Comparison of ENCODE assay signal across 9 cellular contexts in the genomic region with DNA sequence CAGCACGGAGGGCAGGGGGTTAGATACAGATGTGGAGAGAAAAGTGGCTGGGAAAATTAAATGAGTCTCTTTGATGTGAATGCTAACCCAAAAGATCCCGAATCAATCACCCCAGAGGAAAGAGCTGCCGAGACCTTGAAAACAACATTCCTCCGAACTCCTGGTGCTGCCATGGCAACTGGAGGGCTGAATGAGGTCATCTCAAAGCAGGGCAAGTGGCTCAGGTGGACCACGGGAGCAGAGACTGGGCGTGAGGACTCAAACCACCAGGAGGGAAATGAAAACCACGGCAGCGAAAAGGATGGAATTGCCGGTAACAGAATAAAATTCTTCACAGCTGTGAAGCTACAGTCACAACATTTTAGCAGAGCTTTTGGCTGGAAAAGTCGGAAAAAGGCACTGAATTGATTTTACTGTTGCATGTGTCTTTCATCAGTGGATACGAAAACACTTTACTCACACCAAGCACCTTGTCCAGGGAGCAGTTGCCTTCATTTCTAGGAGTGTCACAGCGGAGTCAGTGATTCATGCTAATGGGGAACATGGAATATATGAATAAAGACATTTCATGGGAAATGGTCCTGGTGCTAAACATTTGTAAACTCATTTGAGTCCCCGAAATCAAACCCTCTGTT. TPM values are rescaled to one million over a fixed set of nuclear protein-coding genes. Genes with fewer than 3 reads are reported as not detected.
DNase-seq lines count a peak whose midpoint lies in the region; ATAC-seq and TF ChIP-seq lines count a peak whose summit lies in the region.
"Had no signal": no experiment of that assay in that cellular context is flagged by ENCODE, and none has a peak within 500 bp of the region (broad histone marks: within the 10 kb centered on the region; RNA-seq: fewer than 3 reads in every experiment).

No MANE protein-coding gene starts in this region.

- no peaks in the 10 kb centered on the region for H3K79me2 ChIP-seq in parathyroid adenoma
- no peaks in the 10 kb centered on the region for H3K79me2 ChIP-seq in PC-3 (ENCODE audit: low read length)

- in situ Hi-C loops in G401 (cut with HindIII; ENCODE audit: low sequenced_read_pairs): no loop called here

- no peaks in the 10 kb centered on the region for H3F3A ChIP-seq in PC-3 (ENCODE audit: low read length, unreplicated experiment)

- H3K4me1 ChIP-seq in SJCRH30 (peaks cover 5% of the 10 kb centered on the region; the same call in 1 of the 2 replicates), parathyroid adenoma (no peaks in the 10 kb centered on the region), PC-3 (ENCODE audit: insufficient read depth, low read length) (no peaks in the 10 kb centered on the region)

- no peak overlapping the region for H3K4me3 ChIP-seq in SJCRH30
- H3K4me3 ChIP-seq in fibroblast of the aortic adventitia (ENCODE audit: low read depth, low read length): peak overlapping the region; percentile 25
- H3K4me3 ChIP-seq in parathyroid adenoma (ENCODE audit: low read depth, low read length): no peak overlapping the region
- no peak overlapping the region for H3K4me3 ChIP-seq in PC-3 (ENCODE audit: low read length)

- H3K4me1 Mint-ChIP-seq in T-cell: no peaks in the 10 kb centered on the region

- H3K9me3 Mint-ChIP-seq in T-cell: peaks cover 5 to 7% (median 6%) of the 10 kb centered on the region in 3 donors

- no peak overlapping the region for H3K4me3 Mint-ChIP-seq in T-cell

- H2AFZ ChIP-seq in parathyroid adenoma: peak overlapping the region; percentile 20
- H2AFZ ChIP-seq in PC-3 (ENCODE audit: low read length): no peak overlapping the region

- H3K4me2 ChIP-seq in parathyroid adenoma (ENCODE audit: low read length): no peak overlapping the region
- no peak overlapping the region for H3K4me2 ChIP-seq in PC-3 (ENCODE audit: low read length)

- BruUV-seq in PC-3 (replicated peaks; lab: Mats Ljungman, UMichigan): no TSS peak

- H3K9me3 ChIP-seq in SJCRH30 (replicated peaks) (no peaks in the 10 kb centered on the region), parathyroid adenoma (ENCODE audit: control insufficient read depth, low read length) (no peaks in the 10 kb centered on the region), PC-3 (ENCODE audit: low read length) (no peaks in the 10 kb centered on the region)

- TF ChIP-seq CTCF in fibroblast of the aortic adventitia (IDR thresholded peaks at IDR 0.05; ENCODE audit: insufficient read depth, low read length) (no peak), parathyroid adenoma (IDR thresholded peaks at IDR 0.05) (no peak), PC-3 (conservative IDR thresholded peaks at IDR 0.05; ENCODE audit: low read depth, low read length) (no peak)

- no peaks in the 10 kb centered on the region for H3K27me3 ChIP-seq in SJCRH30
- H3K27me3 ChIP-seq in parathyroid adenoma (ENCODE audit: control insufficient read depth, insufficient read depth, low read length): no peaks in the 10 kb centered on the region
- no peaks in the 10 kb centered on the region for H3K27me3 ChIP-seq in PC-3 (ENCODE audit: low read length)

- DNase-seq in G401 (ENCODE audit: low spot score) (peak; percentile 92), SJCRH30 (peak; percentile 34 to 40), fibroblast of the aortic adventitia (ENCODE audit: low read depth) (peak; percentile 60), T-cell (no peak), left colon (no peak), PC-3 (no peak)
- DNase-seq in activated T-cell treated with anti-CD3 and anti-CD28 coated beads, Interleukin-2, amount 50 U/mL, for 1 hour: no peak
- DNase-seq: activated CD4-positive, alpha-beta T cell treated with anti-CD3 and anti-CD28 coated beads for 48 hours had no signal

- H3K36me3 ChIP-seq in SJCRH30 (no peaks in the 10 kb centered on the region), parathyroid adenoma (ENCODE audit: control insufficient read depth, insufficient read depth, low read length) (no peaks in the 10 kb centered on the region), PC-3 (ENCODE audit: low read depth, low read length) (no peaks in the 10 kb centered on the region)

- no peaks in the 10 kb centered on the region for H3K9me2 ChIP-seq in PC-3 (replicated peaks; ENCODE audit: low read length)

- no peak for ATAC-seq in T-cell (replicated peaks in 1 of 4)
- no peak for ATAC-seq in left colon
- ATAC-seq in PC-3: no peak

- H3K27me3 Mint-ChIP-seq in T-cell: peaks cover 0 to 14% of the 10 kb centered on the region in 2 donors

- CTCF ChIA-PET in T-cell (lab: Charles Lee) (no interaction called here), PC-3 (lab: Charles Lee) (no interaction called here)

- H3K9ac ChIP-seq in parathyroid adenoma: no peak overlapping the region
- no peak overlapping the region for H3K9ac ChIP-seq in PC-3 (ENCODE audit: low read length)

- no peaks in the 10 kb centered on the region for H3K36me3 Mint-ChIP-seq in T-cell

- intact Hi-C loops in left colon (cut with DNase I, micrococcal nuclease): no loop called here
- intact Hi-C loops in PC-3 (cut with micrococcal nuclease): no loop called here

- POLR2A ChIA-PET in T-cell (lab: Charles Lee): no interaction called here
- POLR2A ChIA-PET in PC-3 (lab: Charles Lee; ENCODE audit: unreplicated experiment): no interaction called here

- no peak overlapping the region for H3K27ac ChIP-seq in SJCRH30
- no peak overlapping the region for H3K27ac ChIP-seq in parathyroid adenoma
- no peak overlapping the region for H3K27ac ChIP-seq in PC-3 (ENCODE audit: low read length)

- H4K20me1 ChIP-seq in PC-3 (ENCODE audit: low read length): no peaks in the 10 kb centered on the region

- no peak overlapping the region for H3K27ac Mint-ChIP-seq in T-cell

RNA-seq across cellular contexts. Expression of a gene that starts 23.3 kb away (rescaled TPM):
- not detected in 2 replicates for total RNA-seq in G401 (2014; rRNA removed; shearing (Covaris generic))
- total RNA-seq in SJCRH30 (2014; rRNA removed; shearing (Covaris generic)): not detected in 2 replicates
- total RNA-seq in fibroblast of the aortic adventitia (ENCODE audit: low replicate concordance) (not detected in 2 replicates), T-cell (not detected), left colon (not detected), PC-3 (2014; rRNA removed) (not detected in 2 replicates)

Comparison
In these comparisons a context has a peak if more than half of its experiments do, and no peak if none do; other contexts are left out.
1. DNase-seq: peak in G401 (single experiment), SJCRH30 (2 of 2) and fibroblast of the aortic adventitia (single experiment); none in T-cell (0 of 34), left colon (0 of 2), PC-3 (single experiment) and activated T-cell treated with anti-CD3 and anti-CD28 coated beads, Interleukin-2, amount 50 U/mL, for 1 hour (single experiment).